ENCODE assay signal across 8 cellular contexts in the genomic region with DNA sequence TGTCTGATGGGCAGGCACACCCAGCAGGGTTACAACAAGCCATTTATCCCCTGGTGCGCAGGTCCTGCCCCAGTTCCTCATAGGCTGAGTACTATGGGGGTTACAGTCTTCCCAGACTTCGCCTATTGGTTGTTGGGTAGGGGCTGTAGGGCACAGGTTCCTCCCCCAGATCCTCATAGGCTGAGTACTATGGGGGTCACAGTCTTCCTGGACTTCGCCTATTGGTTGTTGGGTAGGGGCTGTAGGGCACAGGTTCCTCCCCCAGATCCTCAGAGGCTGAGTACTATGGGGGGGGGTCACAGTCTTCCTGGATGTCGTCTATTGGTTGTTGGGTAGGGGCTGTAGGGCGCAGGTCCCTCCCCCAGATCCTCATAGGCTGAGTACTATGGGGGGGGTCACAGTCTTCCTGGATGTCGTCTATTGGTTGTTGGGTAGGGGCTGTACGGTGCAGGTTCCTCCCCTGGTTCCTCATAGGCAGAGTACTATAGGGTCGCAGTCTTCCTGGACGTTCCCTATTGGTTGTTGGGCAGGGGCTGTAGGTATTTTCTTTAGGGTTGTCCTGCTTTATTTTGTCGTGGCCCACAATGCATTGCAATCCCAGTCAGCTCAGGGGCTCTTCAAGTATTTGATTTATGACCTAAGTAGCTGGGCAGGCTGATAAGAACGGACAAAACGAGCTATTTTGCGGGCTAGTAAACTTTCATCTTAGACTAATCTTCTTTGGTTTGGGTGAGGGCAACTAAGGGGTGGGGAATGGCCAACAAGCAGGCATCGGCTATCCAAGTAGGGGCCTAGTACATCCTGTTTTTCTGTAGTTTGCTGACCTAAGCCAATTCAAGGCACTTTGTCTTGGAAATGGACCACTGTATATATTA. TPM values are rescaled to one million over a fixed set of nuclear protein-coding genes. Genes with fewer than 3 reads are reported as not detected.
DNase-seq lines count a peak whose midpoint lies in the region; ATAC-seq and TF ChIP-seq lines count a peak whose summit lies in the region.

No MANE protein-coding gene starts in this region.

- H3K27ac ChIP-seq in cardiac muscle cell (peak overlapping the region; percentile 73), upper lobe of left lung (peak overlapping the region; percentile 46 to 88 (median 84))

- DNase-seq in cardiac muscle cell (ENCODE audit: low read depth in 1 of 2, low spot score in 1 of 2) (peak in 1 of 2 donors; percentile 42), Right ventricle myocardium superior (no peak), erythroblast (lab: John Stamatoyannopoulos, UW) (peak; percentile 42), upper lobe of left lung (peak in 1 of 2 donors; percentile 89), COLO829 (ENCODE audit: low spot score) (no peak), D341Med (ENCODE audit: low spot score) (no peak)

- H3K9me3 ChIP-seq in cardiac muscle cell (ENCODE audit: low read depth) (no peaks in the 10 kb centered on the region), upper lobe of left lung (no peaks in the 10 kb centered on the region)

- WGBS in upper lobe of left lung, 2 donors = 40 to 65% methylated on average over 10 to 14 of the region's 14 CpGs

- TF ChIP-seq EP300 in upper lobe of left lung (IDR thresholded peaks at IDR 0.05) = no peak

- H3K27me3 ChIP-seq in cardiac muscle cell = no peaks in the 10 kb centered on the region
- no peaks in the 10 kb centered on the region for H3K27me3 ChIP-seq in upper lobe of left lung

- peaks cover 21% of the 10 kb centered on the region for H3K4me1 ChIP-seq in cardiac muscle cell (ENCODE audit: low read depth)
- peaks cover 24 to 55% (median 25%) of the 10 kb centered on the region in 4 donors for H3K4me1 ChIP-seq in upper lobe of left lung

- H3K36me3 ChIP-seq in cardiac muscle cell (no peaks in the 10 kb centered on the region), upper lobe of left lung (no peaks in the 10 kb centered on the region)

- ATAC-seq in Right ventricle myocardium superior (ENCODE audit: poor library complexity) (no peak), HG03378 (IDR thresholded peaks at IDR 0.05; ENCODE audit: unreplicated experiment) (peak; percentile 35), upper lobe of left lung (ENCODE audit: low FRiP score in 2 of 2) (peak; percentile 57 to 93), HG02798 (IDR thresholded peaks at IDR 0.05; ENCODE audit: poor library complexity, unreplicated experiment) (no peak)

- H3K4me3 ChIP-seq in cardiac muscle cell = no peak overlapping the region
- H3K4me3 ChIP-seq in upper lobe of left lung = peak overlapping the region in 2 of 4 donors; percentile 15 to 48

- TF ChIP-seq CTCF in cardiac muscle cell (IDR thresholded peaks at IDR 0.05; ENCODE audit: low read depth, low read length) = no peak
- no peak for TF ChIP-seq CTCF in upper lobe of left lung (IDR thresholded peaks at IDR 0.05)

- intact Hi-C loops in Right ventricle myocardium superior (cut with DNase I) = no loop called here

- TF ChIP-seq POLR2A in erythroblast (IDR thresholded peaks at IDR 0.05; ENCODE audit: low read length) (no peak), upper lobe of left lung (IDR thresholded peaks at IDR 0.05) (peak in 2 of 4 donors; percentile 12 to 53)

RNA-seq across cellular contexts. Expression of a gene that starts 3.4 kb away (rescaled TPM):
- total RNA-seq in cardiac muscle cell = 12.8 and 19.0 TPM in 2 replicates
- polyA plus RNA-seq in cardiac muscle cell = 21.8 and 22.1 TPM in 2 replicates
- total RNA-seq in Right ventricle myocardium superior = 3.9 TPM
- total RNA-seq in upper lobe of left lung = 100 to 1,000 TPM in 1 of 6 donors, 10 to 100 TPM in 3, 1 to 10 TPM in 2; 7.4 to 110 (median 15.1) TPM

RNA-seq across cellular contexts. Expression of a gene that starts 27.7 kb away (rescaled TPM):
- total RNA-seq in cardiac muscle cell (10.4 and 17.5 TPM in 2 replicates), Right ventricle myocardium superior (5.9 TPM), upper lobe of left lung (10 to 100 TPM in 4 of 6 donors, 1 to 10 TPM in 2; 4.8 to 18.3 (median 15.6) TPM)
- 23.8 and 28.5 TPM in 2 replicates for polyA plus RNA-seq in cardiac muscle cell

Comparison
In these comparisons a context has a peak if more than half of its experiments do, and no peak if none do; other contexts are left out.
1. DNase-seq: peak in erythroblast (2 of 2); none in Right ventricle myocardium superior (single experiment), COLO829 (single experiment) and D341Med (single experiment).
2. ATAC-seq: peak in HG03378 (single experiment) and upper lobe of left lung (2 of 2); none in Right ventricle myocardium superior (single experiment) and HG02798 (single experiment).